ENCODE assay signal across 23 cellular contexts in the genomic region with DNA sequence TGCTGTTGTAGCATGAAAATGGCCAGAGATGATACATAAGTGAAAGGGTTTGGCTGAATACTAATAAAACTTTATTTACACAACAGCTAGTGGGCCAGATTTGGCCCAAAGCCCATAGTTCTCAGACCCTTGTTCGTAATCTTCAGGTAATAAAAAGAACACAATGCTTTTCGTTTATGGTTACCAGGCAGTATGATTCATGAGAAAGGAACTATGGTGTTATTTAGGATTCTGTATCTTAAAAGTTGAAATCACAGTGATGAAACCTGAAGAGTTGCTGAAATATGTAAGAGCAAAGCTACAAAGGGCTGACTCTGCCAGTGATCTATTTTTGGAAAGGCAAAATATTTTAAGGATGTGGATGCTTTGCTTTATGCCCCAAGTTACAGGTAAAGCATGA.
DNase-seq lines count a peak whose midpoint lies in the region; ATAC-seq and TF ChIP-seq lines count a peak whose summit lies in the region.
"Had no signal": no experiment of that assay in that cellular context is flagged by ENCODE, and none has a peak within 500 bp of the region (broad histone marks: within the 10 kb centered on the region; RNA-seq: fewer than 3 reads in every experiment).

No MANE protein-coding gene starts in this region.

- no TSS peak for BruUV-seq in PC-3 (replicated peaks; lab: Mats Ljungman, UMichigan)

- H3K27ac ChIP-seq in HEK293 (ENCODE audit: extremely low read depth, low read depth, low read length) (no peak overlapping the region), PC-3 (ENCODE audit: low read length) (peak overlapping the region; percentile 87), GM23248 (no peak overlapping the region)
- H3K27ac ChIP-seq: KMS-11, left ventricle myocardium inferior, spleen had no signal

- H3K9me2 ChIP-seq in PC-3 (replicated peaks; ENCODE audit: low read length) (no peaks in the 10 kb centered on the region), GM23248 (ENCODE audit: insufficient read depth) (no peaks in the 10 kb centered on the region)

- no peaks in the 10 kb centered on the region for H3K79me2 ChIP-seq in PC-3 (ENCODE audit: low read length)
- no peaks in the 10 kb centered on the region for H3K79me2 ChIP-seq in GM23248 (ENCODE audit: insufficient read depth)

- no peak overlapping the region for H3K4me2 ChIP-seq in PC-3 (ENCODE audit: low read length)
- H3K4me2 ChIP-seq in GM23248 (ENCODE audit: unreplicated experiment): no peak overlapping the region
- H3K4me2 ChIP-seq: KMS-11 had no signal

- H3F3A ChIP-seq in PC-3 (ENCODE audit: low read length, unreplicated experiment) (no peaks in the 10 kb centered on the region), GM23248 (ENCODE audit: insufficient read depth) (no peaks in the 10 kb centered on the region)

- 0 to 1% methylated on average over 2 of the region's 2 CpGs for WGBS in GM23248 (ENCODE audit: low coverage in 1 of 2, low lambda C conversion rate in 2 of 2, missing lambda C conversion rate in 2 of 2), 2 experiments

- in situ Hi-C loops in GM23248 (cut with MboI): no loop called here

- H3K27me3 ChIP-seq in PC-3 (ENCODE audit: low read length): no peaks in the 10 kb centered on the region
- H3K27me3 ChIP-seq in GM23248 (replicated peaks; ENCODE audit: insufficient read depth): no peaks in the 10 kb centered on the region
- H3K27me3 ChIP-seq: spleen had no signal

- CTCF ChIA-PET in HEK293 (lab: Yijun Ruan, JAX) (no interaction called here), PC-3 (lab: Charles Lee) (no interaction called here)

- intact Hi-C loops in PC-3 (cut with micrococcal nuclease) (no loop called here), mucosa of descending colon (cut with DNase I, micrococcal nuclease) (no loop called here)

- ATAC-seq in PC-3 (peak; percentile 50), mucosa of descending colon (peak; percentile 74)
- ATAC-seq: activated T-helper 17 cell treated with anti-CD3 and anti-CD28 coated beads, Interleukin-2, amount 50 U/mL, for 72 hours; natural killer cell treated with Interleukin-12 subunit alpha and Interleukin-12 subunit beta and Interleukin-15 and Interleukin-18, amount 100 ng/mL, for 72 hours; stimulated activated naive CD8-positive, alpha-beta T cell treated with anti-CD3 and anti-CD28 coated beads, Interleukin-15, Interleukin-2, amounts not matched to agents 100 U/mL and 50 U/mL, for 24 hours had no signal

- H2AFZ ChIP-seq in PC-3 (ENCODE audit: low read length) (no peak overlapping the region), GM23248 (no peak overlapping the region)

- TF ChIP-seq CTCF in HEK293 (tag by site-specific recombination; IDR thresholded peaks at IDR 0.05) (no peak), PC-3 (conservative IDR thresholded peaks at IDR 0.05; ENCODE audit: low read depth, low read length) (no peak), choroid plexus epithelial cell (conservative IDR thresholded peaks at IDR 0.05; ENCODE audit: low read depth, low read length) (no peak), mucosa of descending colon (IDR thresholded peaks at IDR 0.05) (no peak)

- POLR2A ChIA-PET in HEK293 (lab: Yijun Ruan, JAX) (no interaction called here), PC-3 (lab: Charles Lee; ENCODE audit: unreplicated experiment) (no interaction called here)

- no peaks in the 10 kb centered on the region for H3K36me3 ChIP-seq in HEK293 (ENCODE audit: control insufficient read depth in 2 of 2, insufficient read depth in 1 of 2, low read length in 2 of 2)
- no peaks in the 10 kb centered on the region for H3K36me3 ChIP-seq in PC-3 (ENCODE audit: low read depth, low read length)
- no peaks in the 10 kb centered on the region for H3K36me3 ChIP-seq in mucosa of descending colon (ENCODE audit: low read depth)
- no peaks in the 10 kb centered on the region for H3K36me3 ChIP-seq in GM23248 (ENCODE audit: low read depth)
- H3K36me3 ChIP-seq: left ventricle myocardium inferior, spleen had no signal

- H3K9me3 ChIP-seq in HEK293 (ENCODE audit: control insufficient read depth, insufficient read depth, low read depth, low read length) (no peaks in the 10 kb centered on the region), PC-3 (ENCODE audit: low read length) (no peaks in the 10 kb centered on the region), mucosa of descending colon (no peaks in the 10 kb centered on the region), GM23248 (ENCODE audit: low read depth) (no peaks in the 10 kb centered on the region)
- H3K9me3 ChIP-seq: left ventricle myocardium inferior, spleen had no signal

- H3K9ac ChIP-seq in PC-3 (ENCODE audit: low read length) (peak overlapping the region; percentile 51), GM23248 (no peak overlapping the region)
- H3K9ac ChIP-seq: KMS-11 had no signal

- no peak overlapping the region for H3K4me3 ChIP-seq in HEK293 (ENCODE audit: low read depth, low read length)
- H3K4me3 ChIP-seq in PC-3 (ENCODE audit: low read length): no peak overlapping the region
- no peak overlapping the region for H3K4me3 ChIP-seq in choroid plexus epithelial cell (ENCODE audit: low read depth, low read length)
- no peak overlapping the region for H3K4me3 ChIP-seq in mucosa of descending colon
- H3K4me3 ChIP-seq in GM23248: no peak overlapping the region
- H3K4me3 ChIP-seq: left ventricle myocardium inferior, spleen had no signal

- no peaks in the 10 kb centered on the region for H3K4me1 ChIP-seq in HEK293 (ENCODE audit: control insufficient read depth, insufficient read depth, low read length)
- peaks cover 9% of the 10 kb centered on the region for H3K4me1 ChIP-seq in PC-3 (ENCODE audit: insufficient read depth, low read length)
- H3K4me1 ChIP-seq in mucosa of descending colon (ENCODE audit: low read depth): peaks cover 18% of the 10 kb centered on the region
- no peaks in the 10 kb centered on the region for H3K4me1 ChIP-seq in GM23248 (ENCODE audit: insufficient read depth)
- H3K4me1 ChIP-seq: left ventricle myocardium inferior, spleen had no signal

- H4K20me1 ChIP-seq in PC-3 (ENCODE audit: low read length): no peaks in the 10 kb centered on the region
- H4K20me1 ChIP-seq in GM23248 (ENCODE audit: insufficient read depth): no peaks in the 10 kb centered on the region

- DNase-seq in PC-3 (peak; percentile 72), choroid plexus epithelial cell (ENCODE audit: low read depth) (peak; percentile 22), mucosa of descending colon (peak in 1 of 3 donors; percentile 42), GM23248 (no peak), NCI-H1436 (lab: John Stamatoyannopoulos, UW) (no peak), NCI-H526 (lab: John Stamatoyannopoulos, UW) (no peak), DMS79 treated with DMSO at 0.1 percent for 48 hours (lab: John Stamatoyannopoulos, UW) (no peak)
- DNase-seq: activated CD4-positive, alpha-beta T cell treated with anti-CD3 and anti-CD28 coated beads, Interleukin-2, amount 50 U/mL, for 48 hours; activated CD8-positive, alpha-beta memory T cell treated with anti-CD3 and anti-CD28 coated beads, Interleukin-2, amount 50 U/mL, for 48 hours; aorta; Calu3; cerebellar nuclear complex; left ventricle myocardium inferior; NCI-H1694; retina; SHP77 treated with DMSO at 0.1 percent for 48 hours; spleen; stimulated activated CD4-positive, alpha-beta T cell treated with anti-CD3 and anti-CD28 coated beads, Interleukin-4, amount 100 ng/mL, for 4 hours; stimulated activated naive CD8-positive, alpha-beta T cell treated with anti-CD3 and anti-CD28 coated beads, Interleukin-15, Interleukin-2, amounts not matched to agents 100 U/mL and 50 U/mL, for 24 hours had no signal

TF ChIP-seq in HEK293, 187 proteins besides CTCF, POLR2A, EP300 and RAD21:
- TF ChIP-seq KLF8 (tag by site-specific recombination; IDR thresholded peaks at IDR 0.05): peak; percentile 12; the same call in 1 of the 2 replicates
- TF ChIP-seq, protein P1, sequence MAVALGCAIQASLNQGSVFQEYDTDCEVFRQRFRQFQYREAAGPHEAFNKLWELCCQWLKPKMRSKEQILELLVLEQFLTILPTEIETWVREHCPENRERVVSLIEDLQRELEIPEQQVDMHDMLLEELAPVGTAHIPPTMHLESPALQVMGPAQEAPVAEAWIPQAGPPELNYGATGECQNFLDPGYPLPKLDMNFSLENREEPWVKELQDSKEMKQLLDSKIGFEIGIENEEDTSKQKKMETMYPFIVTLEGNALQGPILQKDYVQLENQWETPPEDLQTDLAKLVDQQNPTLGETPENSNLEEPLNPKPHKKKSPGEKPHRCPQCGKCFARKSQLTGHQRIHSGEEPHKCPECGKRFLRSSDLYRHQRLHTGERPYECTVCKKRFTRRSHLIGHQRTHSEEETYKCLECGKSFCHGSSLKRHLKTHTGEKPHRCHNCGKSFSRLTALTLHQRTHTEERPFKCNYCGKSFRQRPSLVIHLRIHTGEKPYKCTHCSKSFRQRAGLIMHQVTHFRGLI (tag by site-specific recombination; IDR thresholded peaks at IDR 0.05): no peak

Comparison
In these comparisons a context has a peak if more than half of its experiments do, and no peak if none do; other contexts are left out.
1. DNase-seq: peak in PC-3 (single experiment) and choroid plexus epithelial cell (single experiment); none in GM23248 (single experiment), NCI-H1436 (single experiment), NCI-H526 (0 of 2) and DMS79 treated with DMSO at 0.1 percent for 48 hours (single experiment).